23 cellular contexts compared by ENCODE assay signal in genomic region chr6:111543913-111544435, GRCh38.
A peak's percentile ranks its signal among the peaks of the same experiment; 100 is the strongest.
DNase-seq lines count a peak whose midpoint lies in the region; ATAC-seq, FAIRE-seq and TF ChIP-seq lines count a peak whose summit lies in the region.
"Had no signal": no experiment of that assay in that cellular context is flagged by ENCODE, and none has a peak within 500 bp of the region (broad histone marks: within the 10 kb centered on the region; RNA-seq: fewer than 3 reads in every experiment).

No MANE protein-coding gene starts in this region.

- ATAC-seq in omental fat pad (ENCODE audit: low FRiP score) (peak; percentile 51), GM21723 (IDR thresholded peaks at IDR 0.05; ENCODE audit: unreplicated experiment) (no peak), PC-3 (no peak)
- ATAC-seq: GM12878, GM23338, HCT116, K562 had no signal

- DNase-seq in AG10803 (ENCODE audit: low read depth) (peak; percentile 68), adipocyte (ENCODE audit: low read depth) (peak; percentile 55), omental fat pad (ENCODE audit: low spot score) (no peak), uterus (no peak), H54 (ENCODE audit: insufficient read length, low spot score) (no peak), PC-3 (no peak)
- DNase-seq in activated effector memory CD4-positive, alpha-beta T cell treated with Interleukin-2 at 50 U/mL for 16 hours, result no peak
- DNase-seq: 8988T; Caco-2; CD4-positive, alpha-beta T cell; DMS153; DMS79; H7; HFFc6 had no signal

- H3K9ac ChIP-seq in adipocyte (ENCODE audit: low read length), result peak overlapping the region; percentile 75
- H3K9ac ChIP-seq in PC-3 (ENCODE audit: low read length), result no peak overlapping the region

- no peaks in the 10 kb centered on the region for H3K27me3 ChIP-seq in adipocyte (replicated peaks; ENCODE audit: control insufficient read depth, insufficient read depth, low read length)
- H3K27me3 ChIP-seq in uterus, result no peaks in the 10 kb centered on the region
- no peaks in the 10 kb centered on the region for H3K27me3 ChIP-seq in PC-3 (ENCODE audit: low read length)

- no peaks in the 10 kb centered on the region for H3K9me2 ChIP-seq in PC-3 (replicated peaks; ENCODE audit: low read length)

- no peaks in the 10 kb centered on the region for H3F3A ChIP-seq in PC-3 (ENCODE audit: low read length, unreplicated experiment)

- no peak overlapping the region for H3K4me2 ChIP-seq in PC-3 (ENCODE audit: low read length)
- H3K4me2 ChIP-seq: GM23338 had no signal

- H3K9me3 ChIP-seq in adipocyte (ENCODE audit: control insufficient read depth, low read length) (no peaks in the 10 kb centered on the region), uterus (no peaks in the 10 kb centered on the region), PC-3 (ENCODE audit: low read length) (no peaks in the 10 kb centered on the region)
- H3K9me3 ChIP-seq: Caco-2 had no signal

- H3K36me3 ChIP-seq in adipocyte (ENCODE audit: control insufficient read depth, insufficient read depth, low read length, severe bottlenecking) (no peaks in the 10 kb centered on the region), uterus (no peaks in the 10 kb centered on the region), PC-3 (ENCODE audit: low read depth, low read length) (no peaks in the 10 kb centered on the region)

- TF ChIP-seq CTCF in AG10803 (conservative IDR thresholded peaks at IDR 0.05; ENCODE audit: low read length) (no peak), omental fat pad (IDR thresholded peaks at IDR 0.05) (no peak), uterus (IDR thresholded peaks at IDR 0.05) (no peak), PC-3 (conservative IDR thresholded peaks at IDR 0.05; ENCODE audit: low read depth, low read length) (no peak)

- no peaks in the 10 kb centered on the region for H3K79me2 ChIP-seq in PC-3 (ENCODE audit: low read length)

- CTCF ChIA-PET in PC-3 (lab: Charles Lee), result no interaction called here

- BruUV-seq in PC-3 (replicated peaks; lab: Mats Ljungman, UMichigan), result no TSS peak

- intact Hi-C loops in uterus (cut with DNase I; ENCODE audit: low total_unique reads), result no loop called here
- intact Hi-C loops in PC-3 (cut with micrococcal nuclease), result no loop called here

- no peak for TF ChIP-seq POLR2A in uterus (IDR thresholded peaks at IDR 0.05)
- TF ChIP-seq POLR2A in H54 (IDR thresholded peaks at IDR 0.05; ENCODE audit: low read depth, low read length), result no peak

- H3K27ac ChIP-seq in uterus (peak overlapping the region; percentile 44 to 72), PC-3 (ENCODE audit: low read length) (no peak overlapping the region)
- H3K27ac ChIP-seq: C4-2B, HL-60 had no signal

- peaks cover 41% of the 10 kb centered on the region for H3K4me1 ChIP-seq in adipocyte (ENCODE audit: control insufficient read depth, insufficient read depth, low read length)
- H3K4me1 ChIP-seq in uterus, result peaks cover 5 to 12% of the 10 kb centered on the region in 2 donors
- no peaks in the 10 kb centered on the region for H3K4me1 ChIP-seq in PC-3 (ENCODE audit: insufficient read depth, low read length)
- H3K4me1 ChIP-seq: Caco-2 had no signal

- FAIRE-seq in H54 (lab: Jason Lieb, UNC), result no peak
- FAIRE-seq: D721Med, GM12878, GM18507, K562 had no signal

- H4K20me1 ChIP-seq in PC-3 (ENCODE audit: low read length), result no peaks in the 10 kb centered on the region

- no peak overlapping the region for H2AFZ ChIP-seq in PC-3 (ENCODE audit: low read length)
- H2AFZ ChIP-seq: GM23338 had no signal

- POLR2A ChIA-PET in PC-3 (lab: Charles Lee; ENCODE audit: unreplicated experiment), result no interaction called here

- H3K4me3 ChIP-seq in AG10803 (ENCODE audit: low read length), result no peak overlapping the region
- H3K4me3 ChIP-seq in adipocyte (ENCODE audit: low read length), result peak overlapping the region; percentile 1
- H3K4me3 ChIP-seq in uterus, result no peak overlapping the region
- H3K4me3 ChIP-seq in PC-3 (ENCODE audit: low read length), result no peak overlapping the region
- H3K4me3 ChIP-seq: GM12878, GM23338, K562 had no signal

Comparison
In these comparisons a context has a peak if more than half of its experiments do, and no peak if none do; other contexts are left out.
1. DNase-seq: peak in AG10803 (single experiment) and adipocyte (single experiment); none in omental fat pad (single experiment), uterus (0 of 2), H54 (single experiment), PC-3 (single experiment) and activated effector memory CD4-positive, alpha-beta T cell treated with Interleukin-2 at 50 U/mL for 16 hours (single experiment).